18 cellular contexts compared by ENCODE assay signal in genomic region chr12:81416571-81416970, GRCh38.
A peak's percentile ranks its signal among the peaks of the same experiment; 100 is the strongest.
DNase-seq lines count a peak whose midpoint lies in the region; ATAC-seq and TF ChIP-seq lines count a peak whose summit lies in the region.
"Had no signal": no experiment of that assay in that cellular context is flagged by ENCODE, and none has a peak within 500 bp of the region (broad histone marks: within the 10 kb centered on the region; RNA-seq: fewer than 3 reads in every experiment).

No MANE protein-coding gene starts in this region.

- ATAC-seq in GM19397 (IDR thresholded peaks at IDR 0.05; ENCODE audit: unreplicated experiment): no peak
- ATAC-seq: K562 had no signal

- TF ChIP-seq POLR2A in prostate gland (IDR thresholded peaks at IDR 0.05): no peak

- H3K4me1 ChIP-seq in prostate gland (replicated peaks): no peaks in the 10 kb centered on the region
- H3K4me1 ChIP-seq: Peyer's patch, SJCRH30 had no signal

- peak overlapping the region; percentile 88 for H3K27ac ChIP-seq in angular gyrus (ENCODE audit: low read depth, low read length)
- H3K27ac ChIP-seq in layer of hippocampus (ENCODE audit: low read depth, low read length): peak overlapping the region; percentile 42
- peak overlapping the region; percentile 84 for H3K27ac ChIP-seq in temporal lobe (ENCODE audit: low read depth, low read length)
- H3K27ac ChIP-seq in prostate gland: no peak overlapping the region
- H3K27ac ChIP-seq: Peyer's patch, SJCRH30 had no signal

- DNase-seq in NCI-H2227 treated with DMSO at 0.1 percent for 48 hours (lab: John Stamatoyannopoulos, UW) (peak; percentile 36), NCI-H2227 (lab: John Stamatoyannopoulos, UW; ENCODE audit: unreplicated experiment) (no peak), prostate gland (ENCODE audit: low spot score) (no peak), NCI-H82 treated with DMSO at 0.1 percent for 48 hours (lab: John Stamatoyannopoulos, UW; ENCODE audit: unreplicated experiment) (no peak)
- DNase-seq: DMS79, H7, MM.1S, NCI-H1048, NCI-H2171, NCI-H446, NCI-H526, Peyer's patch, SJCRH30 had no signal

- H3K4me3 ChIP-seq in prostate gland: no peak overlapping the region
- H3K4me3 ChIP-seq: K562, Peyer's patch, SJCRH30 had no signal

- H3K36me3 ChIP-seq in prostate gland: no peaks in the 10 kb centered on the region
- H3K36me3 ChIP-seq: Peyer's patch, SJCRH30 had no signal

- no peak for TF ChIP-seq CTCF in prostate gland (IDR thresholded peaks at IDR 0.05)

- intact Hi-C loops in prostate gland (cut with DNase I): no loop called here

- 53% methylated on average over 1 of the region's 1 CpG for WGBS in prostate gland

- H3K27me3 ChIP-seq in layer of hippocampus (ENCODE audit: control insufficient read depth, insufficient read depth, low read length) (no peaks in the 10 kb centered on the region), prostate gland (replicated peaks; ENCODE audit: insufficient read depth) (no peaks in the 10 kb centered on the region)
- H3K27me3 ChIP-seq: Peyer's patch, SJCRH30 had no signal

- H3K9me3 ChIP-seq in prostate gland: no peaks in the 10 kb centered on the region
- H3K9me3 ChIP-seq: Peyer's patch, SJCRH30 had no signal

Comparison
In these comparisons a context has a peak if more than half of its experiments do, and no peak if none do; other contexts are left out.
1. H3K27ac ChIP-seq: peak in angular gyrus (single experiment), layer of hippocampus (single experiment) and temporal lobe (single experiment); none in prostate gland (0 of 2).